36 cellular contexts compared by ENCODE assay signal in genomic region chr10:80633383-80633860, GRCh38.
"Had no signal": no experiment of that assay in that cellular context is flagged by ENCODE, and none has a peak within 500 bp of the region (broad histone marks: within the 10 kb centered on the region; RNA-seq: fewer than 3 reads in every experiment).

No MANE protein-coding gene starts in this region.

- DNase-seq: activated B cell treated with CpG ODN at 0.5 μM for 24 hours; activated CD4-positive, alpha-beta memory T cell treated with anti-CD3 and anti-CD28 coated beads for 36 hours; activated CD4-positive, alpha-beta T cell treated with anti-CD3 and anti-CD28 coated beads for 4 hours; activated CD4-positive, alpha-beta T cell treated with anti-CD3 and anti-CD28 coated beads, Interleukin-2, amount 10 ng/mL, durations not matched to agents 24 days and 14 days; activated CD4-positive, alpha-beta T cell treated with anti-CD3 and anti-CD28 coated beads, Interleukin-2, amount 50 U/mL, for 1 hour; activated CD4-positive, alpha-beta T cell treated with anti-CD3 and anti-CD28 coated beads, Interleukin-2, amount 50 U/mL, for 4 hours; activated CD4-positive, CD25-positive, alpha-beta regulatory T cell treated with anti-CD3 and anti-CD28 coated beads, Interleukin-2, amount 50 U/mL, for 72 hours; activated CD8-positive, alpha-beta memory T cell treated with anti-CD3 and anti-CD28 coated beads, Interleukin-2, amount 50 U/mL, for 4 hours; activated CD8-positive, alpha-beta T cell treated with anti-CD3 and anti-CD28 coated beads for 36 hours; activated effector memory CD4-positive, alpha-beta T cell treated with anti-CD3 and anti-CD28 coated beads, Interleukin-2, amount 50 U/mL, for 16 hours; activated gamma-delta T cell treated with Interleukin-2 at 50 U/mL for 16 hours; activated naive CD4-positive, alpha-beta T cell; activated naive CD4-positive, alpha-beta T cell treated with anti-CD3 and anti-CD28 coated beads for 36 hours; activated naive CD4-positive, alpha-beta T cell treated with anti-CD3 and anti-CD28 coated beads, Interleukin-2, amount 50 U/mL, for 16 hours; activated naive CD8-positive, alpha-beta T cell treated with anti-CD3 and anti-CD28 coated beads for 36 hours; activated T-cell treated with anti-CD3 and anti-CD28 coated beads for 4 hours; activated T-cell treated with anti-CD3 and anti-CD28 coated beads, Interleukin-2, amount 50 U/mL, for 1 hour; activated T-cell treated with anti-CD3 and anti-CD28 coated beads, Interleukin-2, amount 50 U/mL, for 4 hours; activated T-cell treated with anti-CD3 and anti-CD28 coated beads, Interleukin-2, amount 50 U/mL, for 72 hours; adrenal gland; amygdala; anterior cingulate cortex; central memory CD4-positive, alpha-beta T cell; T-helper 1 cell; T-helper 2 cell; T-helper 9 cell had no signal

- FAIRE-seq: bronchial epithelial cell, TTC549 had no signal

- H3K27me3 ChIP-seq: adrenal gland, ascending aorta had no signal

- H3K27me3 Mint-ChIP-seq: activated B cell treated with CpG ODN at 0.5 μM for 24 hours; activated CD4-positive, alpha-beta memory T cell treated with anti-CD3 and anti-CD28 coated beads for 36 hours; activated naive CD8-positive, alpha-beta T cell treated with anti-CD3 and anti-CD28 coated beads for 36 hours had no signal

- H3K9me3 ChIP-seq: adrenal gland, ascending aorta had no signal

- H3K4me3 Mint-ChIP-seq: activated B cell treated with CpG ODN at 0.5 μM for 24 hours; activated CD4-positive, alpha-beta memory T cell treated with anti-CD3 and anti-CD28 coated beads for 36 hours; activated CD4-positive, alpha-beta T cell treated with anti-CD3 and anti-CD28 coated beads, Interleukin-2, amount 10 ng/mL, durations not matched to agents 24 days and 14 days; activated CD8-positive, alpha-beta T cell treated with anti-CD3 and anti-CD28 coated beads for 36 hours; activated naive CD4-positive, alpha-beta T cell treated with anti-CD3 and anti-CD28 coated beads for 36 hours; activated naive CD8-positive, alpha-beta T cell treated with anti-CD3 and anti-CD28 coated beads for 36 hours; activated T-cell treated with anti-CD3 and anti-CD28 coated beads, Interleukin-2, amount 50 U/mL, for 4 hours; activated T-cell treated with anti-CD3 and anti-CD28 coated beads, Interleukin-2, amount 50 U/mL, for 72 hours; activated T-helper 1 cell treated with anti-CD3 and anti-CD28 coated beads, Interleukin-12 subunit alpha, Interleukin-12 subunit beta, Interleukin-2, Interleukin-4 antibody, amounts not matched to agents 30 ng/mL and 10 ng/mL and 1 ng/mL, durations not matched to agents 14 hours and 24 hours and 36 hours; activated T-helper 17 cell treated with anti-CD3 and anti-CD28 coated beads, Interleukin-2, amount 50 U/mL, for 72 hours; brain; T-helper 1 cell treated with Interleukin-12 subunit alpha and Interleukin-12 subunit beta and Interleukin-4 antibody, amounts not matched to agents 30 μg/mL and 1 μg/mL, for 36 hours; T-helper 2 cell treated with Interferon-gamma antibody and Interleukin-4, amounts not matched to agents 5 μg/mL and 100 μg/mL, for 36 hours had no signal

- H3K9me3 Mint-ChIP-seq: activated B cell treated with CpG ODN at 0.5 μM for 24 hours; activated CD4-positive, alpha-beta memory T cell treated with anti-CD3 and anti-CD28 coated beads for 36 hours; activated CD4-positive, alpha-beta T cell treated with anti-CD3 and anti-CD28 coated beads, Interleukin-2, amount 10 ng/mL, durations not matched to agents 24 days and 14 days; activated CD8-positive, alpha-beta T cell treated with anti-CD3 and anti-CD28 coated beads for 36 hours; activated naive CD4-positive, alpha-beta T cell treated with anti-CD3 and anti-CD28 coated beads, Interleukin-2, amount 50 U/mL, for 72 hours; activated T-cell treated with anti-CD3 and anti-CD28 coated beads, Interleukin-2, amount 50 U/mL, for 4 hours; activated T-cell treated with anti-CD3 and anti-CD28 coated beads, Interleukin-2, amount 50 U/mL, for 72 hours; activated T-helper 1 cell treated with anti-CD3 and anti-CD28 coated beads, Interleukin-12 subunit alpha, Interleukin-12 subunit beta, Interleukin-2, Interleukin-4 antibody, amounts not matched to agents 30 ng/mL and 10 ng/mL and 1 ng/mL, durations not matched to agents 14 hours and 24 hours and 36 hours; activated T-helper 17 cell treated with anti-CD3 and anti-CD28 coated beads, Interleukin-2, amount 50 U/mL, for 72 hours; T-helper 1 cell treated with Interleukin-12 subunit alpha and Interleukin-12 subunit beta and Interleukin-4 antibody, amounts not matched to agents 30 μg/mL and 1 μg/mL, for 36 hours; T-helper 2 cell treated with Interferon-gamma antibody and Interleukin-4, amounts not matched to agents 5 μg/mL and 100 μg/mL, for 36 hours had no signal

- H3K36me3 Mint-ChIP-seq: activated CD4-positive, alpha-beta memory T cell treated with anti-CD3 and anti-CD28 coated beads for 36 hours; activated naive CD4-positive, alpha-beta T cell treated with anti-CD3 and anti-CD28 coated beads, Interleukin-2, amount 50 U/mL, for 72 hours; activated naive CD8-positive, alpha-beta T cell treated with anti-CD3 and anti-CD28 coated beads for 36 hours; brain had no signal

- H3K4me1 ChIP-seq: adrenal gland, ascending aorta had no signal

- H3K4me1 Mint-ChIP-seq: activated B cell treated with CpG ODN at 0.5 μM for 24 hours; activated CD4-positive, alpha-beta T cell treated with anti-CD3 and anti-CD28 coated beads, Interleukin-2, amount 10 ng/mL, durations not matched to agents 24 days and 14 days; activated naive CD8-positive, alpha-beta T cell treated with anti-CD3 and anti-CD28 coated beads for 36 hours; activated T-helper 17 cell treated with anti-CD3 and anti-CD28 coated beads, Interleukin-2, amount 50 U/mL, for 72 hours; brain had no signal

- H3K36me3 ChIP-seq: adrenal gland, ascending aorta had no signal

- H3K27ac Mint-ChIP-seq: activated B cell treated with CpG ODN at 0.5 μM for 24 hours; activated CD4-positive, alpha-beta memory T cell treated with anti-CD3 and anti-CD28 coated beads for 36 hours; activated CD4-positive, alpha-beta T cell treated with anti-CD3 and anti-CD28 coated beads, Interleukin-2, amount 10 ng/mL, durations not matched to agents 24 days and 14 days; activated CD8-positive, alpha-beta T cell treated with anti-CD3 and anti-CD28 coated beads for 36 hours; activated naive CD4-positive, alpha-beta T cell treated with anti-CD3 and anti-CD28 coated beads for 36 hours; activated naive CD4-positive, alpha-beta T cell treated with anti-CD3 and anti-CD28 coated beads, Interleukin-2, amount 50 U/mL, for 72 hours; activated naive CD8-positive, alpha-beta T cell treated with anti-CD3 and anti-CD28 coated beads for 36 hours; activated T-cell treated with anti-CD3 and anti-CD28 coated beads, Interleukin-2, amount 50 U/mL, for 72 hours; activated T-helper 1 cell treated with anti-CD3 and anti-CD28 coated beads, Interleukin-12 subunit alpha, Interleukin-12 subunit beta, Interleukin-2, Interleukin-4 antibody, amounts not matched to agents 30 ng/mL and 10 ng/mL and 1 ng/mL, durations not matched to agents 14 hours and 24 hours and 36 hours; activated T-helper 17 cell treated with anti-CD3 and anti-CD28 coated beads, Interleukin-2, amount 50 U/mL, for 72 hours; brain; T-helper 1 cell treated with Interleukin-12 subunit alpha and Interleukin-12 subunit beta and Interleukin-4 antibody, amounts not matched to agents 30 μg/mL and 1 μg/mL, for 36 hours; T-helper 2 cell treated with Interferon-gamma antibody and Interleukin-4, amounts not matched to agents 5 μg/mL and 100 μg/mL, for 36 hours had no signal

- ATAC-seq: activated CD8-positive, alpha-beta T cell treated with anti-CD3 and anti-CD28 coated beads for 36 hours; activated naive CD4-positive, alpha-beta T cell treated with anti-CD3 and anti-CD28 coated beads, Interleukin-2, amount 50 U/mL, for 72 hours; activated T-cell treated with anti-CD3 and anti-CD28 coated beads, Interleukin-2, amount 50 U/mL, for 4 hours; activated T-cell treated with anti-CD3 and anti-CD28 coated beads, Interleukin-2, amount 50 U/mL, for 72 hours; activated T-helper 17 cell treated with anti-CD3 and anti-CD28 coated beads, Interleukin-2, amount 50 U/mL, for 72 hours had no signal

- H3K27ac ChIP-seq: adrenal gland, ascending aorta, VCaP had no signal

- H3K4me3 ChIP-seq: adrenal gland, ascending aorta had no signal
